Comparison of ENCODE assay signal across 8 cellular contexts in the genomic region with DNA sequence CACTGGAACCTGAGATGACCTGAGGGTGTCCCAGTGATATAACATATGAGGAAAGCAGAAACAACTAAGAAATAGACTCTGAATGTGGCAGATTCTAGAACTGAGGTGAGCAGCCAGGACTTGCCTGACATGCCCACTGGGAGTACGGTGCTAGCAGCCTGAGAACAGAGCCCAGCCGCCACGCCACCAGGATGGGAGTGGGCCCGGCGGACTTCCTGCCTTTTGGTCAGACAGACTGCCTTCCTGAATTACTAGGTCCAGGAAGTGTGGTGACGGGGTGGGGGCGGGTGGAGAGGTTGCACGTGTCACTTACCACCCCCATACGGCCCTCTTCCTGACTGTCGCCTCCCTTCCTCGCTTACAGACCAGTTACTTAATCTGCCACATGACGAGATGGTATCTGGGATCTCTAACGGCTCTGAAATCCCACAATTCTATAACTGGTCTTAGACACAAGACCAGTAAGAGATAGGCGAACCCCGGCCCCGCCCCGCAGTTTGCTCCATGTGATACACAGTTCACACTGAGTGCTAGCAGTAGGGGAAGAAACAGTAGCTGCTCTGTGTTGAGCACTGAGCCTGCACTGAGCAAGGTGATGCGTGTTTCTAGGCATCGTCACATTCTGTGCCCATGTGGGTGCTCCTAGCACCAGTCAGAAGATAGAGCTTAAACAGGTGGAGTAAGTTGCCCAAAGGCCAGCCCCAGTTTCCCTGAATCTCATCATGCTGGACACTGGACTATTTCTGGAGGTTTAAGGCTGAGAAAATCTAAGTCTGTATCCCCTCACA.
DNase-seq lines count a peak whose midpoint lies in the region; ATAC-seq and TF ChIP-seq lines count a peak whose summit lies in the region.
"Had no signal": no experiment of that assay in that cellular context is flagged by ENCODE, and none has a peak within 500 bp of the region (broad histone marks: within the 10 kb centered on the region; RNA-seq: fewer than 3 reads in every experiment).

No MANE protein-coding gene starts in this region.

- ATAC-seq in GM21723 (IDR thresholded peaks at IDR 0.05; ENCODE audit: unreplicated experiment) (peak; percentile 69), memory B cell (ENCODE audit: low read depth) (peak; percentile 81)

- H3K27me3 ChIP-seq in MM.1S (replicated peaks; ENCODE audit: insufficient read depth, low read length): no peaks in the 10 kb centered on the region

- H3K4me3 ChIP-seq in MM.1S (ENCODE audit: low read length): no peak overlapping the region
- H3K4me3 ChIP-seq: SK-N-MC had no signal

- TF ChIP-seq CTCF in progenitor cell of endocrine pancreas (IDR thresholded peaks at IDR 0.05; ENCODE audit: unreplicated experiment): no peak
- TF ChIP-seq CTCF in MM.1S (IDR thresholded peaks at IDR 0.05; ENCODE audit: low read length): no peak

- CTCF ChIA-PET in activated naive CD4-positive, alpha-beta T cell treated with anti-CD3 and anti-CD28 coated beads, Interleukin-2, amount 10 ng/mL, durations not matched to agents 7 days and 5 days (lab: Charles Lee): interaction anchor here (0.5 to 0.7 kb wide), 2 partner anchors 50 to 159 kb away, joined by 3 read pairs; no protein-coding TSS in a partner anchor

- H3K9ac ChIP-seq in MM.1S (ENCODE audit: low read length): no peak overlapping the region

- H4K20me1 ChIP-seq in MM.1S (ENCODE audit: insufficient read depth, low read length): no peaks in the 10 kb centered on the region

- H3K4me2 ChIP-seq in MM.1S (ENCODE audit: low read depth, low read length): no peak overlapping the region

- no peaks in the 10 kb centered on the region for H3K36me3 Mint-ChIP-seq in activated naive CD4-positive, alpha-beta T cell treated with anti-CD3 and anti-CD28 coated beads, Interleukin-2, amount 10 ng/mL, durations not matched to agents 7 days and 5 days
- H3K36me3 Mint-ChIP-seq in memory B cell (no peaks in the 10 kb centered on the region), progenitor cell of endocrine pancreas (ENCODE audit: insufficient read depth) (no peaks in the 10 kb centered on the region)

- no peaks in the 10 kb centered on the region for H3K9me2 ChIP-seq in MM.1S (replicated peaks; ENCODE audit: insufficient read depth, low read length)

- peaks cover 1% of the 10 kb centered on the region for H3K9me3 Mint-ChIP-seq in activated naive CD4-positive, alpha-beta T cell treated with anti-CD3 and anti-CD28 coated beads, Interleukin-2, amount 10 ng/mL, durations not matched to agents 7 days and 5 days
- H3K9me3 Mint-ChIP-seq in memory B cell (peaks cover 1% of the 10 kb centered on the region), progenitor cell of endocrine pancreas (ENCODE audit: low read depth) (no peaks in the 10 kb centered on the region)

- no peak overlapping the region for H3K27ac ChIP-seq in MM.1S (ENCODE audit: low read length)
- H3K27ac ChIP-seq: SK-N-MC had no signal

- no peaks in the 10 kb centered on the region for H3K4me1 ChIP-seq in MM.1S (ENCODE audit: low read length)

- no peaks in the 10 kb centered on the region for H3F3A ChIP-seq in MM.1S (ENCODE audit: insufficient read depth, low read length)

- DNase-seq in SIG-M5 treated with dmso at 0.1 percent for 504 hours (lab: John Stamatoyannopoulos, UW; ENCODE audit: unreplicated experiment) (peak; percentile 96), memory B cell (ENCODE audit: low spot score in 2 of 2) (no peak), progenitor cell of endocrine pancreas (ENCODE audit: low spot score, unreplicated experiment) (no peak), MM.1S (no peak)
- DNase-seq in activated naive CD4-positive, alpha-beta T cell treated with anti-CD3 and anti-CD28 coated beads, Interleukin-2, amount 10 ng/mL, durations not matched to agents 7 days and 5 days: peak; percentile 75
- peak; percentile 2 to 16 for DNase-seq in stimulated activated CD8-positive, alpha-beta memory T cell treated with anti-CD3 and anti-CD28 coated beads, Interleukin-7, amount 100 ng/mL, for 48 hours (ENCODE audit: extremely low read depth in 1 of 2, low read depth in 1 of 2)

- H3K27me3 Mint-ChIP-seq in activated naive CD4-positive, alpha-beta T cell treated with anti-CD3 and anti-CD28 coated beads, Interleukin-2, amount 10 ng/mL, durations not matched to agents 7 days and 5 days: peaks cover 11% of the 10 kb centered on the region
- H3K27me3 Mint-ChIP-seq in memory B cell (peaks cover 10% of the 10 kb centered on the region), progenitor cell of endocrine pancreas (peaks cover 7% of the 10 kb centered on the region)

- H3K4me3 Mint-ChIP-seq in activated naive CD4-positive, alpha-beta T cell treated with anti-CD3 and anti-CD28 coated beads, Interleukin-2, amount 10 ng/mL, durations not matched to agents 7 days and 5 days: peak overlapping the region; percentile 58
- H3K4me3 Mint-ChIP-seq in memory B cell: peak overlapping the region; percentile 76
- no peak overlapping the region for H3K4me3 Mint-ChIP-seq in progenitor cell of endocrine pancreas (ENCODE audit: low read depth)

- H3K36me3 ChIP-seq in MM.1S (replicated peaks; ENCODE audit: insufficient read depth, low read length): no peaks in the 10 kb centered on the region

- peak overlapping the region; percentile 86 for H3K27ac Mint-ChIP-seq in activated naive CD4-positive, alpha-beta T cell treated with anti-CD3 and anti-CD28 coated beads, Interleukin-2, amount 10 ng/mL, durations not matched to agents 7 days and 5 days
- H3K27ac Mint-ChIP-seq in memory B cell: peak overlapping the region; percentile 69
- H3K27ac Mint-ChIP-seq in progenitor cell of endocrine pancreas: no peak overlapping the region

- no peak overlapping the region for H2AFZ ChIP-seq in MM.1S (ENCODE audit: low read length)

- H3K79me2 ChIP-seq in MM.1S (ENCODE audit: low read length): no peaks in the 10 kb centered on the region

- peaks cover 46% of the 10 kb centered on the region for H3K4me1 Mint-ChIP-seq in activated naive CD4-positive, alpha-beta T cell treated with anti-CD3 and anti-CD28 coated beads, Interleukin-2, amount 10 ng/mL, durations not matched to agents 7 days and 5 days
- peaks cover 11% of the 10 kb centered on the region for H3K4me1 Mint-ChIP-seq in memory B cell
- H3K4me1 Mint-ChIP-seq in progenitor cell of endocrine pancreas (ENCODE audit: low read depth): peaks cover 23% of the 10 kb centered on the region

- no peaks in the 10 kb centered on the region for H3K9me3 ChIP-seq in MM.1S (replicated peaks; ENCODE audit: insufficient read depth, low read length)

Comparison
In these comparisons a context has a peak if more than half of its experiments do, and no peak if none do; other contexts are left out.
1. DNase-seq: peak in SIG-M5 treated with dmso at 0.1 percent for 504 hours (single experiment), activated naive CD4-positive, alpha-beta T cell treated with anti-CD3 and anti-CD28 coated beads, Interleukin-2, amount 10 ng/mL, durations not matched to agents 7 days and 5 days (single experiment) and stimulated activated CD8-positive, alpha-beta memory T cell treated with anti-CD3 and anti-CD28 coated beads, Interleukin-7, amount 100 ng/mL, for 48 hours (2 of 2); none in memory B cell (0 of 2), progenitor cell of endocrine pancreas (single experiment) and MM.1S (single experiment).